In genomic region chr11:65391007-65391406, GRCh38 we compare ENCODE assay signal across 10 cellular contexts. TPM values are rescaled to one million over a fixed set of nuclear protein-coding genes. Genes with fewer than 3 reads are reported as not detected.
DNase-seq lines count a peak whose midpoint lies in the region; ATAC-seq and TF ChIP-seq lines count a peak whose summit lies in the region.
"Had no signal": no experiment of that assay in that cellular context is flagged by ENCODE, and none has a peak within 500 bp of the region (broad histone marks: within the 10 kb centered on the region; RNA-seq: fewer than 3 reads in every experiment).

No MANE protein-coding gene starts in this region.

- TF ChIP-seq CTCF in AG10803 (conservative IDR thresholded peaks at IDR 0.05; ENCODE audit: low read length) (peak; percentile 12; the same call in 1 of the 2 replicates), epithelial cell of esophagus (IDR thresholded peaks at IDR 0.05; ENCODE audit: insufficient read depth, low read depth, low read length, missing control alignments) (no peak), nephron progenitor cell (IDR thresholded peaks at IDR 0.05) (no peak)

- H3K36me3 Mint-ChIP-seq in nephron progenitor cell (ENCODE audit: low read depth), result no peaks in the 10 kb centered on the region

- H3K4me1 Mint-ChIP-seq in nephron progenitor cell, result peaks cover 49% of the 10 kb centered on the region

- H3K4me3 ChIP-seq in AG10803 (ENCODE audit: low read length) (peak overlapping the region; percentile 14), epithelial cell of esophagus (ENCODE audit: low read length) (peak overlapping the region; percentile 96)

- H3K27me3 Mint-ChIP-seq in nephron progenitor cell (ENCODE audit: low read depth, poor library complexity), result no peaks in the 10 kb centered on the region

- H3K4me3 Mint-ChIP-seq in nephron progenitor cell, result no peak overlapping the region

- DNase-seq in AG10803 (ENCODE audit: low read depth) (peak; percentile 49), RPMI7951 (ENCODE audit: low read depth) (peak; percentile 68), epithelial cell of esophagus (ENCODE audit: low read depth) (no peak), nephron progenitor cell (no peak), occipital lobe (lab: John Stamatoyannopoulos, UW) (no peak), NCI-H2171 (lab: John Stamatoyannopoulos, UW) (no peak)
- DNase-seq in effector CD8-positive, alpha-beta T cell (lab: John Stamatoyannopoulos, UW), result no peak
- DNase-seq: activated effector memory CD4-positive, alpha-beta T cell treated with anti-CD3 and anti-CD28 coated beads, Interleukin-2, amount 50 U/mL, for 16 hours had no signal

- ATAC-seq in GM18861 (IDR thresholded peaks at IDR 0.05; ENCODE audit: unreplicated experiment), result no peak

- no peaks in the 10 kb centered on the region for H3K9me3 Mint-ChIP-seq in nephron progenitor cell

- H3K27ac Mint-ChIP-seq in nephron progenitor cell, result peak overlapping the region; percentile 22

RNA-seq across cellular contexts. Expression of gene FRMD8, which starts 4.6 kb away (rescaled TPM):
- total RNA-seq in RPMI7951 (2014; rRNA removed; shearing (Covaris generic)), result 21.9 and 43.8 TPM in 2 replicates
- total RNA-seq in occipital lobe, result 9.2 TPM

RNA-seq across cellular contexts. Expression of gene SLC25A45, which starts 8.6 kb away (rescaled TPM):
- total RNA-seq in RPMI7951 (2014; rRNA removed; shearing (Covaris generic)), result 0.48 and 0.68 TPM in 2 replicates
- 0.31 TPM for total RNA-seq in occipital lobe

RNA-seq across cellular contexts. Expression of gene NEAT1, which starts 31.6 kb away (rescaled TPM):
- 3.5 and 4.7 TPM in 2 replicates for total RNA-seq in RPMI7951 (2014; rRNA removed; shearing (Covaris generic))
- total RNA-seq in occipital lobe, result 3.6 TPM

RNA-seq across cellular contexts. Expression of gene TIGD3, which starts 36.5 kb away (rescaled TPM):
- total RNA-seq in RPMI7951 (2014; rRNA removed; shearing (Covaris generic)), result 0.20 and 0.24 TPM in 2 replicates
- 4.5 TPM for total RNA-seq in occipital lobe
- total RNA-seq: subcutaneous adipose tissue had no signal

RNA-seq across cellular contexts. Expression of gene DPF2, which starts 57.4 kb away (rescaled TPM):
- 41.5 and 58.9 TPM in 2 replicates for total RNA-seq in RPMI7951 (2014; rRNA removed; shearing (Covaris generic))
- 21.7 TPM for total RNA-seq in occipital lobe

Comparison
In these comparisons a context has a peak if more than half of its experiments do, and no peak if none do; other contexts are left out.
1. DNase-seq: peak in AG10803 (single experiment) and RPMI7951 (single experiment); none in epithelial cell of esophagus (single experiment), nephron progenitor cell (single experiment), occipital lobe (single experiment), effector CD8-positive, alpha-beta T cell (single experiment) and NCI-H2171 (single experiment).